28 cellular contexts compared by ENCODE assay signal in the genomic region with DNA sequence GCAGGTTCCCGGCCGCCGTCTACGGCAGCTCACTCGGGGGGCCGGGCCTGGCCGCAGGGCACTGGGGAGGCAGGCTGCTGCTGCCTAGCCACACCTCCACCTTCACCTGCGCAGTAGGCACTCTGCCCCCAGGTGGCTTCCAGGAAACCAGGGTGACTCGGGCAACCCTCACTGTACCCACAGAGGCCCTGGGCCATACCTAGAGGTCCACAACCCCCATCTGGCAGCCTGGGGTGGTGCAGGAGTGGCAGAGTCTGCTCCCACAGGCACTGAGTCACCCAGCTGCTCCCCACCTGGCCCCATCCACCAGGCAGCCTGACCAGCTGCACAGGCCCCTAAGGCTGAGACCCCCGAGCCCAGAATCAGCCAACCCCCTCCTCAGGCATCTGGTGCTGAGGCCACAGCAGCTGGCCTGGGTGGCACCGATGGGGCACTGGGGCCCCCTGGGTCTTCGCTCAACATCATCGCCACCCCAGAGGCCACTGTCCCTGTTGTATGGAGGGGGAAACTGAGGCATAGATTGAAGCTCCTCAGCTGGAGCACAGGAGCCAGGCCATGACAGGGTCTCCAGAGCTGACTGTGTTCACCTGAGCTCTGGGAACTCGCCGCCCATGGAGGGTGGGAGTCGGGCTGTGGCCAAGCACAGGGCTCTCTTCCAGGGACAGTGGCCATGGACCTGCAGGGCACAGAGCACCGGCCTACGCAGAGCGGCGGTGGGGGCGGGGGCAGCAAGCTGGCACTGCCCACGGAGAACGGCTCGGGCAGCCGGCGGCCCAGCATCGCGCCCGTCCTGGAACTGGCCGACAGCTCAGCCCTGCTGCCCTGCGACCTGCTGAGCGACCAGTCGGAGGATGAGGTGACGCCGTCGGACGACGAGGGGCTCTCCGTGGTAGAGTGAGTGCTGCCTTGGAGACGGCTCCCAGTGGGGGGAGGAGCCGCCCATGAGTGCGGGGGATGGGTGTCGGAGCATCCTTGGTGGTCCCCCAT.
DNase-seq lines count a peak whose midpoint lies in the region; ATAC-seq and TF ChIP-seq lines count a peak whose summit lies in the region.
"Had no signal": no experiment of that assay in that cellular context is flagged by ENCODE, and none has a peak within 500 bp of the region (broad histone marks: within the 10 kb centered on the region; RNA-seq: fewer than 3 reads in every experiment).

No MANE protein-coding gene starts in this region.

- H3K79me2 ChIP-seq in GM23338 (replicated peaks; ENCODE audit: insufficient read depth), result no peaks in the 10 kb centered on the region
- no peaks in the 10 kb centered on the region for H3K79me2 ChIP-seq in neural progenitor cell (ENCODE audit: low read depth)

- no peaks in the 10 kb centered on the region for H3F3A ChIP-seq in GM23338 (replicated peaks; ENCODE audit: low read depth)
- H3F3A ChIP-seq in neural progenitor cell (ENCODE audit: low read depth), result no peaks in the 10 kb centered on the region

- CTCF ChIA-PET in activated CD4-positive, alpha-beta memory T cell treated with anti-CD3 and anti-CD28 coated beads for 36 hours (lab: Charles Lee), result no interaction called here
- CTCF ChIA-PET in activated CD4-positive, alpha-beta memory T cell treated with anti-CD3 and anti-CD28 coated beads, Interleukin-2, amount 10 ng/mL, durations not matched to agents 7 days and 5 days (lab: Charles Lee), result no interaction called here

- H3K4me2 ChIP-seq in GM23338, result no peak overlapping the region
- no peak overlapping the region for H3K4me2 ChIP-seq in neural progenitor cell
- H3K4me2 ChIP-seq: SK-N-SH had no signal

- H3K36me3 ChIP-seq in GM23338 (ENCODE audit: insufficient read depth) (no peaks in the 10 kb centered on the region), WERI-Rb-1 (no peaks in the 10 kb centered on the region), neural progenitor cell (no peaks in the 10 kb centered on the region)
- H3K36me3 ChIP-seq: gastroesophageal sphincter, left lung, neutrophil, sigmoid colon had no signal

- H3K4me3 ChIP-seq in GM23338, result no peak overlapping the region
- H3K4me3 ChIP-seq in WERI-Rb-1 (ENCODE audit: low read depth, low read length), result no peak overlapping the region
- no peak overlapping the region for H3K4me3 ChIP-seq in neural progenitor cell
- H3K4me3 ChIP-seq: gastroesophageal sphincter, left lung, sigmoid colon had no signal

- H3K9me3 ChIP-seq in WERI-Rb-1 (ENCODE audit: severe bottlenecking) (no peaks in the 10 kb centered on the region), neural progenitor cell (ENCODE audit: low read depth) (no peaks in the 10 kb centered on the region)
- H3K9me3 ChIP-seq: gastroesophageal sphincter, neutrophil, sigmoid colon, SK-N-SH had no signal

- H3K9me3 Mint-ChIP-seq in activated CD4-positive, alpha-beta memory T cell treated with anti-CD3 and anti-CD28 coated beads for 36 hours, result no peaks in the 10 kb centered on the region
- H3K9me3 Mint-ChIP-seq in activated CD4-positive, alpha-beta memory T cell treated with anti-CD3 and anti-CD28 coated beads, Interleukin-2, amount 10 ng/mL, durations not matched to agents 7 days and 5 days, result peaks cover 4% of the 10 kb centered on the region
- H3K9me3 Mint-ChIP-seq in GM23338 (no peaks in the 10 kb centered on the region), neural progenitor cell (no peaks in the 10 kb centered on the region)
- H3K9me3 Mint-ChIP-seq: CD8-positive, alpha-beta memory T cell; stimulated activated naive CD8-positive, alpha-beta T cell treated with anti-CD3 and anti-CD28 coated beads, Interleukin-15, Interleukin-2, amounts not matched to agents 100 ng/mL and 50 ng/mL, for 24 hours had no signal

- ATAC-seq in GM23338, result peak; percentile 31
- ATAC-seq: gastroesophageal sphincter, left lung had no signal

- no peaks in the 10 kb centered on the region for H4K20me1 ChIP-seq in GM23338 (replicated peaks; ENCODE audit: insufficient read depth)
- no peaks in the 10 kb centered on the region for H4K20me1 ChIP-seq in neural progenitor cell (ENCODE audit: low read depth)

- TF ChIP-seq CTCF in GM23338 (conservative IDR thresholded peaks at IDR 0.05; ENCODE audit: low read depth in 2 of 2) (no peak), WERI-Rb-1 (IDR thresholded peaks at IDR 0.05; ENCODE audit: low read depth, low read length) (0 out of 2 replicates have a peak, but pooled peaks have one; percentile 1), neural progenitor cell (IDR thresholded peaks at IDR 0.05) (no peak)

- POLR2A ChIA-PET in activated CD4-positive, alpha-beta memory T cell treated with anti-CD3 and anti-CD28 coated beads for 36 hours (lab: Charles Lee), result no interaction called here
- POLR2A ChIA-PET in activated CD4-positive, alpha-beta memory T cell treated with anti-CD3 and anti-CD28 coated beads, Interleukin-2, amount 10 ng/mL, durations not matched to agents 7 days and 5 days (lab: Charles Lee), result no interaction called here

- no peaks in the 10 kb centered on the region for H3K27me3 Mint-ChIP-seq in activated CD4-positive, alpha-beta memory T cell treated with anti-CD3 and anti-CD28 coated beads for 36 hours
- no peaks in the 10 kb centered on the region for H3K27me3 Mint-ChIP-seq in activated CD4-positive, alpha-beta memory T cell treated with anti-CD3 and anti-CD28 coated beads, Interleukin-2, amount 10 ng/mL, durations not matched to agents 7 days and 5 days
- H3K27me3 Mint-ChIP-seq in GM23338 (ENCODE audit: insufficient read depth, low read depth, poor library complexity) (peaks cover 5% of the 10 kb centered on the region), neural progenitor cell (ENCODE audit: insufficient read depth, low read depth) (peaks cover 9% of the 10 kb centered on the region)
- H3K27me3 Mint-ChIP-seq: progenitor cell of endocrine pancreas; stimulated activated naive CD8-positive, alpha-beta T cell treated with anti-CD3 and anti-CD28 coated beads, Interleukin-15, Interleukin-2, amounts not matched to agents 100 ng/mL and 50 ng/mL, for 24 hours had no signal

- H3K36me3 Mint-ChIP-seq in activated CD4-positive, alpha-beta memory T cell treated with anti-CD3 and anti-CD28 coated beads for 36 hours, result no peaks in the 10 kb centered on the region
- no peaks in the 10 kb centered on the region for H3K36me3 Mint-ChIP-seq in activated CD4-positive, alpha-beta memory T cell treated with anti-CD3 and anti-CD28 coated beads, Interleukin-2, amount 10 ng/mL, durations not matched to agents 7 days and 5 days (ENCODE audit: low read depth)
- H3K36me3 Mint-ChIP-seq in GM23338 (ENCODE audit: low read depth), result no peaks in the 10 kb centered on the region
- no peaks in the 10 kb centered on the region for H3K36me3 Mint-ChIP-seq in neural progenitor cell
- H3K36me3 Mint-ChIP-seq: CD8-positive, alpha-beta memory T cell had no signal

- H3K9ac ChIP-seq in neural progenitor cell, result no peak overlapping the region
- H3K9ac ChIP-seq: SK-N-SH had no signal

- H3K4me1 Mint-ChIP-seq in activated CD4-positive, alpha-beta memory T cell treated with anti-CD3 and anti-CD28 coated beads for 36 hours (ENCODE audit: low read depth), result no peaks in the 10 kb centered on the region
- H3K4me1 Mint-ChIP-seq in activated CD4-positive, alpha-beta memory T cell treated with anti-CD3 and anti-CD28 coated beads, Interleukin-2, amount 10 ng/mL, durations not matched to agents 7 days and 5 days, result no peaks in the 10 kb centered on the region
- H3K4me1 Mint-ChIP-seq in GM23338 (no peaks in the 10 kb centered on the region), neural progenitor cell (peaks cover 6% of the 10 kb centered on the region)
- H3K4me1 Mint-ChIP-seq: B cell; CD8-positive, alpha-beta memory T cell had no signal

- intact Hi-C loops in activated CD4-positive, alpha-beta memory T cell treated with anti-CD3 and anti-CD28 coated beads for 36 hours (cut with micrococcal nuclease), result no loop called here

- no peaks in the 10 kb centered on the region for H3K9me2 ChIP-seq in GM23338 (ENCODE audit: insufficient read depth)
- H3K9me2 ChIP-seq: SK-N-SH had no signal

- H3K4me1 ChIP-seq in GM23338 (ENCODE audit: insufficient read depth), result no peaks in the 10 kb centered on the region
- H3K4me1 ChIP-seq in neural progenitor cell, result peaks cover 3% of the 10 kb centered on the region
- H3K4me1 ChIP-seq: gastroesophageal sphincter, left lung, sigmoid colon had no signal

- H3K27ac Mint-ChIP-seq in activated CD4-positive, alpha-beta memory T cell treated with anti-CD3 and anti-CD28 coated beads for 36 hours, result no peak overlapping the region
- H3K27ac Mint-ChIP-seq in activated CD4-positive, alpha-beta memory T cell treated with anti-CD3 and anti-CD28 coated beads, Interleukin-2, amount 10 ng/mL, durations not matched to agents 7 days and 5 days, result no peak overlapping the region
- H3K27ac Mint-ChIP-seq in GM23338 (no peak overlapping the region), neural progenitor cell (no peak overlapping the region)
- H3K27ac Mint-ChIP-seq: B cell; CD8-positive, alpha-beta memory T cell; progenitor cell of endocrine pancreas; stimulated activated naive CD8-positive, alpha-beta T cell treated with anti-CD3 and anti-CD28 coated beads, Interleukin-15, Interleukin-2, amounts not matched to agents 100 ng/mL and 50 ng/mL, for 24 hours had no signal

- no peak overlapping the region for H2AFZ ChIP-seq in GM23338
- no peak overlapping the region for H2AFZ ChIP-seq in neural progenitor cell (replicated peaks)

- H3K27ac ChIP-seq in GM23338 (ENCODE audit: low read depth) (no peak overlapping the region), WERI-Rb-1 (no peak overlapping the region), neural progenitor cell (no peak overlapping the region)
- H3K27ac ChIP-seq: gastroesophageal sphincter, left lung, neutrophil, sigmoid colon had no signal

- H3K4me3 Mint-ChIP-seq in activated CD4-positive, alpha-beta memory T cell treated with anti-CD3 and anti-CD28 coated beads for 36 hours, result no peak overlapping the region
- H3K4me3 Mint-ChIP-seq in activated CD4-positive, alpha-beta memory T cell treated with anti-CD3 and anti-CD28 coated beads, Interleukin-2, amount 10 ng/mL, durations not matched to agents 7 days and 5 days, result no peak overlapping the region
- H3K4me3 Mint-ChIP-seq in GM23338 (no peak overlapping the region), neural progenitor cell (no peak overlapping the region)
- H3K4me3 Mint-ChIP-seq: B cell; CD8-positive, alpha-beta memory T cell; stimulated activated naive CD8-positive, alpha-beta T cell treated with anti-CD3 and anti-CD28 coated beads, Interleukin-15, Interleukin-2, amounts not matched to agents 100 ng/mL and 50 ng/mL, for 24 hours had no signal

- peak; percentile 11 for DNase-seq in activated CD4-positive, alpha-beta memory T cell treated with anti-CD3 and anti-CD28 coated beads for 36 hours
- no peak for DNase-seq in activated CD4-positive, alpha-beta memory T cell treated with anti-CD3 and anti-CD28 coated beads, Interleukin-2, amount 10 ng/mL, durations not matched to agents 7 days and 5 days
- DNase-seq in GM23338 (ENCODE audit: low spot score), result no peak
- no peak for DNase-seq in WERI-Rb-1
- peak; percentile 33 for DNase-seq in neural progenitor cell (ENCODE audit: low spot score)
- DNase-seq in activated CD4-positive, CD25-positive, alpha-beta regulatory T cell treated with anti-CD3 and anti-CD28 coated beads, Interleukin-2, amount 50 U/mL, for 72 hours, result no peak
- DNase-seq in islet precursor cell, result no peak
- no peak for DNase-seq in NCI-H1694 (lab: John Stamatoyannopoulos, UW)
- DNase-seq: activated CD4-positive, alpha-beta T cell treated with anti-CD3 and anti-CD28 coated beads, Interleukin-2, amount 50 U/mL, for 1 hour; activated CD8-positive, alpha-beta memory T cell treated with anti-CD3 and anti-CD28 coated beads, Interleukin-2, amount 50 U/mL, for 48 hours; activated effector memory CD4-positive, alpha-beta T cell treated with anti-CD3 and anti-CD28 coated beads, Interleukin-2, amount 50 U/mL, for 16 hours; CD8-positive, alpha-beta memory T cell; central memory CD4-positive, alpha-beta T cell; hypothalamus; KBM-7; left lung; mesenchymal stem cell; NCI-H1417 treated with DMSO at 0.1 percent for 48 hours; NCI-H2107; NCI-H82; sigmoid colon; SK-N-SH; T-helper 2 cell had no signal

- H3K27me3 ChIP-seq in GM23338 (ENCODE audit: insufficient read depth) (no peaks in the 10 kb centered on the region), WERI-Rb-1 (ENCODE audit: insufficient read depth, low read depth, severe bottlenecking) (no peaks in the 10 kb centered on the region), neural progenitor cell (no peaks in the 10 kb centered on the region)
- H3K27me3 ChIP-seq: neutrophil had no signal

Comparison
In these comparisons a context has a peak if more than half of its experiments do, and no peak if none do; other contexts are left out.
1. DNase-seq: peak in activated CD4-positive, alpha-beta memory T cell treated with anti-CD3 and anti-CD28 coated beads for 36 hours (single experiment) and neural progenitor cell (single experiment); none in activated CD4-positive, alpha-beta memory T cell treated with anti-CD3 and anti-CD28 coated beads, Interleukin-2, amount 10 ng/mL, durations not matched to agents 7 days and 5 days (single experiment), GM23338 (single experiment), WERI-Rb-1 (single experiment), activated CD4-positive, CD25-positive, alpha-beta regulatory T cell treated with anti-CD3 and anti-CD28 coated beads, Interleukin-2, amount 50 U/mL, for 72 hours (single experiment), islet precursor cell (single experiment) and NCI-H1694 (single experiment).